12 cellular contexts compared by ENCODE assay signal in the genomic region with DNA sequence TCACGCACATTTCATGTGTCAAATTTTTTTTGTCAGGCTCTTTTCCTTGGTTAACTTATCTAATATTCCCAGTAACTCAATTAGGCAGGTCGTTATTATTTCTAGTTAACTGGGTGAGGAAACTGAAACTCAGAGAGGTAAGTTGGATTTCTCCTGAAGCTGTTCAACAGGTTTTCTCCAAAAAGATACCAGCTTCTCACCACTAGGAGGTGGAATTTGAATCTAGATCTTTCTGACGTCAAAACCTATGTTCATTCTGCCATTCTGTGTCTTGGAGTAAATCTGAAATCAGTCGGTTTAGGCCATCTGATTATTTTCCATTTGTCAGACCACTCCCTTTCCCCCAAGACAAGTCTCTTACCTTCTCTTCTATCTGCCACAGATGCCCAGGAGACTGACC.
DNase-seq lines count a peak whose midpoint lies in the region; ATAC-seq and TF ChIP-seq lines count a peak whose summit lies in the region.
"Had no signal": no experiment of that assay in that cellular context is flagged by ENCODE, and none has a peak within 500 bp of the region (broad histone marks: within the 10 kb centered on the region; RNA-seq: fewer than 3 reads in every experiment).

No MANE protein-coding gene starts in this region.

- H3K27me3 Mint-ChIP-seq in MCF 10A (ENCODE audit: insufficient read depth, unreplicated experiment) (no peaks in the 10 kb centered on the region), glutamatergic neuron (ENCODE audit: unreplicated experiment) (no peaks in the 10 kb centered on the region)

- H3K36me3 ChIP-seq in breast epithelium, result no peaks in the 10 kb centered on the region

- H3K4me3 Mint-ChIP-seq in MCF 10A (ENCODE audit: unreplicated experiment) (no peak overlapping the region), glutamatergic neuron (ENCODE audit: unreplicated experiment) (no peak overlapping the region)

- CTCF ChIA-PET in MCF 10A (lab: Yijun Ruan, JAX), result interaction anchor here (0.6 to 1.7 kb wide), 6 partner anchors 10 to 1105 kb away, joined by 3 to 16 read pairs (median 3); no protein-coding TSS in a partner anchor

- ATAC-seq in GM18517 (IDR thresholded peaks at IDR 0.05; ENCODE audit: unreplicated experiment) (no peak), HG03135 (IDR thresholded peaks at IDR 0.05; ENCODE audit: unreplicated experiment) (no peak), HG02642 (IDR thresholded peaks at IDR 0.05; ENCODE audit: poor library complexity, unreplicated experiment) (no peak)
- ATAC-seq: right cardiac atrium had no signal

- POLR2A ChIA-PET in MCF 10A (lab: Yijun Ruan, JAX), result interaction anchor here (1.5 kb wide), 1 partner anchor 11 kb away, joined by 3 read pairs; no protein-coding TSS in a partner anchor

- TF ChIP-seq CTCF in MCF 10A (IDR thresholded peaks at IDR 0.05; ENCODE audit: unreplicated experiment), result no peak
- no peak for TF ChIP-seq CTCF in breast epithelium (IDR thresholded peaks at IDR 0.05)
- TF ChIP-seq CTCF in glutamatergic neuron (IDR thresholded peaks at IDR 0.05; ENCODE audit: partially characterized antibody, unreplicated experiment), result peak; percentile 69

- H3K27ac ChIP-seq in breast epithelium, result no peak overlapping the region

- TF ChIP-seq POLR2A in breast epithelium (IDR thresholded peaks at IDR 0.05), result no peak

- H3K4me1 ChIP-seq in breast epithelium, result no peaks in the 10 kb centered on the region

- no peaks in the 10 kb centered on the region for H3K27me3 ChIP-seq in breast epithelium

- H3K27ac Mint-ChIP-seq in MCF 10A (ENCODE audit: low read depth, unreplicated experiment) (no peak overlapping the region), glutamatergic neuron (ENCODE audit: unreplicated experiment) (no peak overlapping the region)
- H3K27ac Mint-ChIP-seq: activated T-helper 2 cell treated with anti-CD3 and anti-CD28 coated beads, Interferon-gamma antibody, Interleukin-2, Interleukin-4, amounts not matched to agents 10 μg/mL and 5 μg/mL and 100 μg/mL, durations not matched to agents 14 hours and 24 hours and 36 hours had no signal

- no peaks in the 10 kb centered on the region for H3K9me3 Mint-ChIP-seq in MCF 10A (ENCODE audit: unreplicated experiment)
- H3K9me3 Mint-ChIP-seq in glutamatergic neuron (ENCODE audit: unreplicated experiment), result peaks cover 4% of the 10 kb centered on the region
- H3K9me3 Mint-ChIP-seq: activated T-helper 2 cell treated with anti-CD3 and anti-CD28 coated beads, Interferon-gamma antibody, Interleukin-2, Interleukin-4, amounts not matched to agents 10 μg/mL and 5 μg/mL and 100 μg/mL, durations not matched to agents 14 hours and 24 hours and 36 hours had no signal

- no peaks in the 10 kb centered on the region for H3K4me1 Mint-ChIP-seq in MCF 10A (ENCODE audit: insufficient read depth, unreplicated experiment)
- no peaks in the 10 kb centered on the region for H3K4me1 Mint-ChIP-seq in glutamatergic neuron (ENCODE audit: low read depth, unreplicated experiment)

- no TSS peak for BruUV-seq in MCF 10A (replicated peaks; lab: Mats Ljungman, UMichigan)

- DNase-seq in MCF 10A (ENCODE audit: unreplicated experiment) (peak; percentile 22), breast epithelium (ENCODE audit: low spot score in 2 of 2) (no peak), RPMI7951 (ENCODE audit: low read depth) (peak; percentile 55), glutamatergic neuron (no peak)
- DNase-seq in NK-92 treated with Interleukin-12 subunit alpha and Interleukin-12 subunit beta, amount 100 ng/mL, for 24 hours (lab: John Stamatoyannopoulos, UW), result no peak
- DNase-seq: cerebellar nuclear complex, NCI-H2081, right cardiac atrium had no signal

- H3K9me3 ChIP-seq in breast epithelium, result no peaks in the 10 kb centered on the region

- intact Hi-C loops in MCF 10A (cut with micrococcal nuclease) (no loop called here), breast epithelium (cut with DNase I; ENCODE audit: low total_unique reads) (no loop called here)

- H3K4me3 ChIP-seq in breast epithelium, result no peak overlapping the region

- H3K36me3 Mint-ChIP-seq in MCF 10A (ENCODE audit: insufficient read depth, unreplicated experiment) (no peaks in the 10 kb centered on the region), glutamatergic neuron (ENCODE audit: unreplicated experiment) (no peaks in the 10 kb centered on the region)

Comparison
In these comparisons a context has a peak if more than half of its experiments do, and no peak if none do; other contexts are left out.
1. DNase-seq: peak in MCF 10A (single experiment) and RPMI7951 (single experiment); none in breast epithelium (0 of 2), glutamatergic neuron (single experiment) and NK-92 treated with Interleukin-12 subunit alpha and Interleukin-12 subunit beta, amount 100 ng/mL, for 24 hours (single experiment).